In genomic region chr2:40210968-40211353, GRCh38 we compare ENCODE assay signal across 15 cellular contexts.
"Had no signal": no experiment of that assay in that cellular context is flagged by ENCODE, and none has a peak within 500 bp of the region (broad histone marks: within the 10 kb centered on the region; RNA-seq: fewer than 3 reads in every experiment).

No MANE protein-coding gene starts in this region.

- H3K4me3 Mint-ChIP-seq: activated CD4-positive, alpha-beta memory T cell treated with anti-CD3 and anti-CD28 coated beads, Interleukin-2, amount 10 ng/mL, durations not matched to agents 7 days and 5 days; brain; endodermal cell; natural killer cell had no signal

- H3K27me3 Mint-ChIP-seq: activated CD4-positive, alpha-beta memory T cell treated with anti-CD3 and anti-CD28 coated beads, Interleukin-2, amount 10 ng/mL, durations not matched to agents 7 days and 5 days; brain had no signal

- H3K9me3 Mint-ChIP-seq: endodermal cell had no signal

- ATAC-seq: lower lobe of right lung, natural killer cell, pancreas, right lobe of liver had no signal

- H3K4me1 Mint-ChIP-seq: activated CD4-positive, alpha-beta memory T cell treated with anti-CD3 and anti-CD28 coated beads, Interleukin-2, amount 10 ng/mL, durations not matched to agents 7 days and 5 days; natural killer cell had no signal

- DNase-seq: activated CD4-positive, alpha-beta memory T cell treated with anti-CD3 and anti-CD28 coated beads, Interleukin-2, amount 10 ng/mL, durations not matched to agents 7 days and 5 days; activated CD4-positive, CD25-positive, alpha-beta regulatory T cell; anterior cingulate cortex; central memory CD4-positive, alpha-beta T cell; endodermal cell; foreskin fibroblast; lower lobe of right lung; natural killer cell; pancreas; right lobe of liver; small intestine; stimulated activated naive CD4-positive, alpha-beta T cell; substantia nigra; T-helper 9 cell had no signal

- H3K36me3 Mint-ChIP-seq: natural killer cell had no signal

- H3K27ac Mint-ChIP-seq: activated CD4-positive, alpha-beta memory T cell treated with anti-CD3 and anti-CD28 coated beads, Interleukin-2, amount 10 ng/mL, durations not matched to agents 7 days and 5 days; brain; endodermal cell; natural killer cell had no signal
